In the genomic region with DNA sequence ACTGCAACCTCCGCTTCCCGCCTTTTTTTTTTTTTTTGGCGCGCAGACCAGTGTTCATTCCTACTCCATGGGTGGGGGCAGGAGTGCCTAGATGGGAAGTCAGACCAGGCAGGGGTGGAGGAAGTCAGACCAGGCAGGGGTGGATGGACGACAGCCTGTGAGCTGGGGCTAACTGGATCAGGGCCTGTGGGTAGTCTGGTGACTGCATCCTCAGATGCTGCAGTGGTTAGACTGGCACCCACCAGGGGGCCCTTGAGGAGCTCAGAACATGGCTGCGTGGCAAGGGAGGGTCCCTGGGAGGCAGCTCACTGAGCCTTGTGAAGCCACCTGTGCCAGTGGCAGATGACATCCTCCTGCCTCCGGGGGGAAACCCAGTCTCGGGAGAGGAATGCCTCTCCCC, we compare ENCODE assay signal across 16 cellular contexts. TPM values are rescaled to one million over a fixed set of nuclear protein-coding genes. Genes with fewer than 3 reads are reported as not detected.
DNase-seq lines count a peak whose midpoint lies in the region; TF ChIP-seq lines count a peak whose summit lies in the region.
"Had no signal": no experiment of that assay in that cellular context is flagged by ENCODE, and none has a peak within 500 bp of the region (broad histone marks: within the 10 kb centered on the region; RNA-seq: fewer than 3 reads in every experiment).

No MANE protein-coding gene starts in this region.

- H3K27ac ChIP-seq in WERI-Rb-1 (peak overlapping the region; percentile 100), osteoblast (ENCODE audit: low read depth, low read length) (no peak overlapping the region)
- H3K27ac ChIP-seq: adrenal gland, cardiac muscle cell, right atrium auricular region, upper lobe of left lung had no signal

- H3K36me3 ChIP-seq in MG63 (no peaks in the 10 kb centered on the region), WERI-Rb-1 (peaks cover 19% of the 10 kb centered on the region), osteoblast (ENCODE audit: insufficient read depth, low read length) (peaks cover 17% of the 10 kb centered on the region)
- H3K36me3 ChIP-seq: cardiac muscle cell had no signal

- H3K4me1 ChIP-seq in osteoblast (ENCODE audit: insufficient read depth, low read length), result no peaks in the 10 kb centered on the region
- H3K4me1 ChIP-seq: adrenal gland, right atrium auricular region, upper lobe of left lung had no signal

- H3K9me3 ChIP-seq in MG63 (no peaks in the 10 kb centered on the region), WERI-Rb-1 (ENCODE audit: severe bottlenecking) (no peaks in the 10 kb centered on the region), osteoblast (ENCODE audit: low read depth, low read length) (no peaks in the 10 kb centered on the region)
- H3K9me3 ChIP-seq: adrenal gland, right atrium auricular region, upper lobe of left lung had no signal

- H3K27me3 ChIP-seq in MG63 (no peaks in the 10 kb centered on the region), WERI-Rb-1 (ENCODE audit: insufficient read depth, low read depth, severe bottlenecking) (no peaks in the 10 kb centered on the region), osteoblast (ENCODE audit: insufficient read depth, low read length) (no peaks in the 10 kb centered on the region)
- H3K27me3 ChIP-seq: adrenal gland, cardiac muscle cell, right atrium auricular region, upper lobe of left lung had no signal

- H3K4me3 ChIP-seq in MG63, result no peak overlapping the region
- no peak overlapping the region for H3K4me3 ChIP-seq in WERI-Rb-1 (ENCODE audit: low read depth, low read length)
- no peak overlapping the region for H3K4me3 ChIP-seq in osteoblast (ENCODE audit: insufficient read depth, low read length)
- H3K4me3 ChIP-seq: adrenal gland, cardiac muscle cell, right atrium auricular region, upper lobe of left lung had no signal

- peaks cover 2% of the 10 kb centered on the region for H4K20me1 ChIP-seq in osteoblast (ENCODE audit: insufficient read depth, low read length)

- H2AFZ ChIP-seq in osteoblast (ENCODE audit: low read length), result no peak overlapping the region

- TF ChIP-seq CTCF in WERI-Rb-1 (IDR thresholded peaks at IDR 0.05; ENCODE audit: low read depth, low read length) (0 out of 2 replicates have a peak, but pooled peaks have one; percentile 6), osteoblast (IDR thresholded peaks at IDR 0.05; ENCODE audit: extremely low read depth, low read depth, low read length) (no peak)

- DNase-seq in NCI-H2171 treated with DMSO at 0.1 percent for 48 hours (lab: John Stamatoyannopoulos, UW) (peak; percentile 46), NCI-H2171 (lab: John Stamatoyannopoulos, UW) (no peak), MG63 (peak; percentile 6), WERI-Rb-1 (peak; percentile 36), osteoblast (ENCODE audit: insufficient read length, low spot score, missing footprints) (peak; percentile 74), cerebellar cortex (ENCODE audit: low spot score) (no peak), COLO829 (ENCODE audit: low spot score) (no peak), SK-N-DZ (ENCODE audit: low spot score) (no peak)
- DNase-seq: adrenal gland; CD4-positive, alpha-beta memory T cell; NCI-H2107; stimulated activated CD4-positive, alpha-beta T cell treated with anti-CD3 and anti-CD28 coated beads, Interleukin-15, amount 100 ng/mL, for 24 hours; T-cell; upper lobe of left lung had no signal

- no peaks in the 10 kb centered on the region for H3K79me2 ChIP-seq in osteoblast (ENCODE audit: insufficient read depth, low read length)

- H3K4me2 ChIP-seq in osteoblast (ENCODE audit: insufficient read depth, low read length), result no peak overlapping the region

RNA-seq across cellular contexts. Expression of a gene that starts 35.1 kb away (rescaled TPM):
- total RNA-seq in MG63 (2014; rRNA removed; shearing (Covaris generic); ENCODE audit: low replicate concordance), result 50.2 and 60.8 TPM in 2 replicates
- 42.7 and 46.0 TPM in 2 replicates for total RNA-seq in osteoblast
- 74.0 and 86.1 TPM in 2 replicates for polyA plus RNA-seq in SK-N-DZ (2014; cell fraction: cytosol; rRNA removed)
- 44.0 and 45.6 TPM in 2 replicates for polyA plus RNA-seq in SK-N-DZ (2014; cell fraction: nucleus; rRNA removed)

RNA-seq across cellular contexts. Expression of a gene that starts 53.9 kb away (rescaled TPM):
- total RNA-seq in MG63 (2014; rRNA removed; shearing (Covaris generic); ENCODE audit: low replicate concordance), result 1.6 and 11.2 TPM in 2 replicates
- 30.1 and 30.4 TPM in 2 replicates for total RNA-seq in osteoblast
- 19.5 and 20.3 TPM in 2 replicates for polyA plus RNA-seq in SK-N-DZ (2014; cell fraction: cytosol; rRNA removed)
- polyA plus RNA-seq in SK-N-DZ (2014; cell fraction: nucleus; rRNA removed), result 14.7 and 15.5 TPM in 2 replicates

Comparison
In these comparisons a context has a peak if more than half of its experiments do, and no peak if none do; other contexts are left out.
1. DNase-seq: peak in NCI-H2171 treated with DMSO at 0.1 percent for 48 hours (single experiment), MG63 (single experiment), WERI-Rb-1 (single experiment) and osteoblast (single experiment); none in NCI-H2171 (single experiment), cerebellar cortex (single experiment), COLO829 (single experiment) and SK-N-DZ (single experiment).